In genomic region chr17:81138083-81138482, GRCh38 we compare ENCODE assay signal across 1 cellular context.
A peak's percentile ranks its signal among the peaks of the same experiment; 100 is the strongest.
TF ChIP-seq lines count a peak whose summit lies in the region.

No MANE protein-coding gene starts in this region.

TF ChIP-seq in endothelial cell of umbilical vein, 7 proteins besides CTCF, POLR2A, EP300 and RAD21:
- no peak for TF ChIP-seq JUN (IDR thresholded peaks at IDR 0.05; ENCODE audit: borderline replicate concordance, insufficient read depth, insufficient read length, low read depth)
- TF ChIP-seq, protein P1, sequence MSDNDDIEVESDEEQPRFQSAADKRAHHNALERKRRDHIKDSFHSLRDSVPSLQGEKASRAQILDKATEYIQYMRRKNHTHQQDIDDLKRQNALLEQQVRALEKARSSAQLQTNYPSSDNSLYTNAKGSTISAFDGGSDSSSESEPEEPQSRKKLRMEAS (IDR thresholded peaks at IDR 0.05; ENCODE audit: insufficient read depth, insufficient read length), result peak; percentile 18
